ENCODE assay signal across 23 cellular contexts in the genomic region with DNA sequence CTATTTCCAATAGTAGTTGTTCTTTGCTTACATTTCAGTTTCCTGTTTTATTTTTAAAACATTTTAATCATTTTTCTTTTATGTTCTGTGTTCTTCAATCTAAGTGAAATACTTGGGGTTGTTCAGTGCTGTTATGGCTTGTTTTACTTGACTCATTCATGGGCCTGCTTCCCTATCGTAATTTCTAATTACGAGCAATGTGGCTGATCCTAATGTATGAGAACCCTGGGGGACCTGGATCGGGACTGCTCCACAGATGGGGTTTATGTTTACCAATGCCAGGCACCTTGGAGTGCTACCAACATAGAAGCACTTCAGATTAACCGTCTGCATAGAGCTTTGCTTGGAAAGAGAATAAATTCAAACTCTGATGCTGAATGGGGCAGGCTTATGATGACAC. TPM values are rescaled to one million over a fixed set of nuclear protein-coding genes. Genes with fewer than 3 reads are reported as not detected.
A peak's percentile ranks its signal among the peaks of the same experiment; 100 is the strongest.
DNase-seq lines count a peak whose midpoint lies in the region; ATAC-seq and TF ChIP-seq lines count a peak whose summit lies in the region.
"Had no signal": no experiment of that assay in that cellular context is flagged by ENCODE, and none has a peak within 500 bp of the region (broad histone marks: within the 10 kb centered on the region; RNA-seq: fewer than 3 reads in every experiment).

No MANE protein-coding gene starts in this region.

- no peaks in the 10 kb centered on the region for H3K36me3 ChIP-seq in brain microvascular endothelial cell (replicated peaks)

- peak overlapping the region; percentile 58 for H3K27ac Mint-ChIP-seq in Calu3 (ENCODE audit: unreplicated experiment)
- H3K27ac Mint-ChIP-seq: activated CD4-positive, alpha-beta T cell treated with anti-CD3 and anti-CD28 coated beads, Interleukin-2, amount 10 ng/mL, durations not matched to agents 7 days and 5 days; IgD-negative memory B cell; mesothelial cell of epicardium; natural killer cell treated with Interleukin-12 subunit alpha and Interleukin-12 subunit beta and Interleukin-15 and Interleukin-18, amount 100 ng/mL, for 72 hours; stimulated activated naive B cell treated with anti-CD40 and anti-IgM and Interleukin-4, amounts not matched to agents 10 μg/mL and 1 μg/mL and 100 μg/mL, for 72 hours; T-helper 17 cell had no signal

- peaks cover 18% of the 10 kb centered on the region for H3K4me1 Mint-ChIP-seq in Calu3 (ENCODE audit: low read depth, unreplicated experiment)
- H3K4me1 Mint-ChIP-seq: mesothelial cell of epicardium; stimulated activated naive B cell treated with anti-CD40 and anti-IgM and Interleukin-4, amounts not matched to agents 10 μg/mL and 1 μg/mL and 100 μg/mL, for 72 hours had no signal

- H3K27me3 ChIP-seq in dorsolateral prefrontal cortex (no peaks in the 10 kb centered on the region), brain microvascular endothelial cell (replicated peaks) (no peaks in the 10 kb centered on the region)
- H3K27me3 ChIP-seq: SJSA1 had no signal

- H3K4me3 ChIP-seq in AG04449 (ENCODE audit: low read depth, low read length), result no peak overlapping the region
- no peak overlapping the region for H3K4me3 ChIP-seq in dorsolateral prefrontal cortex
- no peak overlapping the region for H3K4me3 ChIP-seq in brain microvascular endothelial cell (ENCODE audit: low read depth, low read length)
- H3K4me3 ChIP-seq: SJSA1 had no signal

- no TSS peak for BruUV-seq in Calu3 (replicated peaks; lab: Mats Ljungman, UMichigan)

- TF ChIP-seq CTCF in AG04449 (IDR thresholded peaks at IDR 0.05; ENCODE audit: insufficient read depth, low read length, missing control alignments) (no peak), Calu3 (IDR thresholded peaks at IDR 0.05; ENCODE audit: unreplicated experiment) (no peak), dorsolateral prefrontal cortex (IDR thresholded peaks at IDR 0.05 in 54 of 56, conservative IDR thresholded peaks at IDR 0.05 in 2 of 56; ENCODE audit: low read depth in 1 of 56, partially characterized antibody in 56 of 56) (no peak), brain microvascular endothelial cell (IDR thresholded peaks at IDR 0.05; ENCODE audit: low read depth, low read length, missing control alignments) (no peak)

- CTCF ChIA-PET in AG04449 (lab: Yijun Ruan, JAX) (no interaction called here), Calu3 (lab: Charles Lee) (interaction anchor here (1.3 kb wide), 1 partner anchor 24 kb away, joined by 4 read pairs; no protein-coding TSS in a partner anchor)

- POLR2A ChIA-PET in AG04449 (lab: Yijun Ruan, JAX), result no interaction called here

- H3K9me3 Mint-ChIP-seq in Calu3 (ENCODE audit: low read depth, unreplicated experiment), result no peaks in the 10 kb centered on the region
- H3K9me3 Mint-ChIP-seq: IgD-negative memory B cell had no signal

- H3K4me3 Mint-ChIP-seq in Calu3 (ENCODE audit: low read depth, unreplicated experiment), result no peak overlapping the region
- H3K4me3 Mint-ChIP-seq: activated CD4-positive, alpha-beta T cell treated with anti-CD3 and anti-CD28 coated beads, Interleukin-2, amount 10 ng/mL, durations not matched to agents 7 days and 5 days; CD8-positive, alpha-beta memory T cell; IgD-negative memory B cell; mesothelial cell of epicardium; natural killer cell treated with Interleukin-12 subunit alpha and Interleukin-12 subunit beta and Interleukin-15 and Interleukin-18, amount 100 ng/mL, for 72 hours; stimulated activated naive B cell treated with anti-CD40 and anti-IgM and Interleukin-4, amounts not matched to agents 10 μg/mL and 1 μg/mL and 100 μg/mL, for 72 hours; T-helper 17 cell had no signal

- no peaks in the 10 kb centered on the region for H3K36me3 Mint-ChIP-seq in Calu3 (ENCODE audit: insufficient read depth, unreplicated experiment)

- DNase-seq in AG04449 (ENCODE audit: low read depth, low spot score) (peak; percentile 4), Calu3 (no peak), NCI-H345 treated with DMSO at 0.1 percent for 48 hours (lab: John Stamatoyannopoulos, UW; ENCODE audit: unreplicated experiment) (peak; percentile 16), dorsolateral prefrontal cortex (peak in 1 of 10 donors; percentile 80), brain microvascular endothelial cell (no peak)
- DNase-seq: activated CD4-positive, alpha-beta T cell treated with anti-CD3 and anti-CD28 coated beads, Interleukin-2, amount 10 ng/mL, durations not matched to agents 7 days and 5 days; activated effector memory CD4-positive, alpha-beta T cell treated with anti-CD3 and anti-CD28 coated beads, Interleukin-2, amount 50 U/mL, for 16 hours; CD8-positive, alpha-beta memory T cell; DND-41; GOT3; NCI-H1436; stimulated activated CD4-positive, alpha-beta T cell treated with anti-CD3 and anti-CD28 coated beads, Interleukin-2, amount 100 ng/mL, for 24 hours; stimulated activated naive B cell treated with anti-CD40 and anti-IgM and Interleukin-4, amounts not matched to agents 10 μg/mL and 1 μg/mL and 100 μg/mL, for 72 hours; T-helper 17 cell; trophoblast cell had no signal

- ATAC-seq in GM21619 (IDR thresholded peaks at IDR 0.05; ENCODE audit: unreplicated experiment) (no peak), HG02642 (IDR thresholded peaks at IDR 0.05; ENCODE audit: poor library complexity, unreplicated experiment) (no peak), GM21515 (IDR thresholded peaks at IDR 0.05; ENCODE audit: unreplicated experiment) (no peak)
- ATAC-seq: natural killer cell treated with Interleukin-12 subunit alpha and Interleukin-12 subunit beta and Interleukin-15 and Interleukin-18, amount 100 ng/mL, for 72 hours; Panc1; stimulated activated naive B cell treated with anti-CD40 and anti-IgM and Interleukin-4, amounts not matched to agents 10 μg/mL and 1 μg/mL and 100 μg/mL, for 72 hours; T-helper 17 cell had no signal

- H3K27ac ChIP-seq in dorsolateral prefrontal cortex (peak overlapping the region in 55 of 59 donors; percentile 7 to 92 (median 69)), brain microvascular endothelial cell (no peak overlapping the region)
- H3K27ac ChIP-seq: SJSA1 had no signal

- no peaks in the 10 kb centered on the region for H3K27me3 Mint-ChIP-seq in Calu3 (ENCODE audit: unreplicated experiment)
- H3K27me3 Mint-ChIP-seq: activated CD4-positive, alpha-beta T cell treated with anti-CD3 and anti-CD28 coated beads, Interleukin-2, amount 10 ng/mL, durations not matched to agents 7 days and 5 days; IgD-negative memory B cell; natural killer cell treated with Interleukin-12 subunit alpha and Interleukin-12 subunit beta and Interleukin-15 and Interleukin-18, amount 100 ng/mL, for 72 hours; stimulated activated naive B cell treated with anti-CD40 and anti-IgM and Interleukin-4, amounts not matched to agents 10 μg/mL and 1 μg/mL and 100 μg/mL, for 72 hours; T-helper 17 cell had no signal

- intact Hi-C loops in Calu3 (cut with micrococcal nuclease; ENCODE audit: unreplicated experiment), result loop anchor here (5.0 kb wide), 1 partner anchor 500 kb away; no protein-coding TSS in a partner anchor
- intact Hi-C loops in dorsolateral prefrontal cortex (cut with DNase I), result no loop called here

- in situ Hi-C loops in brain microvascular endothelial cell (cut with HindIII; ENCODE audit: low pct_ligation_motif_present, low sequenced_read_pairs), result no loop called here

RNA-seq across cellular contexts. Expression of gene TECPR2, which starts 29.8 kb away (rescaled TPM):
- total RNA-seq in Calu3 (2022) (21.7 and 22.4 TPM in 2 replicates), dorsolateral prefrontal cortex (100 to 1,000 TPM in 7 of 120 experiments, 10 to 100 TPM in 113; 54.3 to 129 (median 78.9) TPM)

RNA-seq across cellular contexts. Expression of gene CINP, which starts 29.8 kb away (rescaled TPM):
- total RNA-seq in Calu3 (2022) (38.3 and 39.7 TPM in 2 replicates), dorsolateral prefrontal cortex (10 to 100 TPM; 31.4 to 69.6 (median 51.2) TPM)

Comparison
In these comparisons a context has a peak if more than half of its experiments do, and no peak if none do; other contexts are left out.
1. DNase-seq: peak in AG04449 (single experiment) and NCI-H345 treated with DMSO at 0.1 percent for 48 hours (single experiment); none in Calu3 (single experiment) and brain microvascular endothelial cell (single experiment).